ENCODE assay signal across 1 cellular context in genomic region chr4:40698733-40699132, GRCh38.
TF ChIP-seq lines count a peak whose summit lies in the region.

No MANE protein-coding gene starts in this region.

TF ChIP-seq in HepG2, 621 proteins besides CTCF, POLR2A, EP300 and RAD21 (continued from another document):
- TF ChIP-seq RERE (CRISPR knock-in tag; IDR thresholded peaks at IDR 0.05; ENCODE audit: low read depth) (no peak), SMYD3 (CRISPR knock-in tag; IDR thresholded peaks at IDR 0.05) (no peak), KLF13 (CRISPR knock-in tag; IDR thresholded peaks at IDR 0.05) (no peak), HBP1 (CRISPR knock-in tag; IDR thresholded peaks at IDR 0.05; ENCODE audit: low read depth) (no peak), PAXIP1 (CRISPR knock-in tag; conservative IDR thresholded peaks at IDR 0.05) (no peak), KMT2B (CRISPR knock-in tag; IDR thresholded peaks at IDR 0.05) (no peak), PPARG (CRISPR knock-in tag; conservative IDR thresholded peaks at IDR 0.05) (no peak), NRL (CRISPR knock-in tag; IDR thresholded peaks at IDR 0.05; ENCODE audit: borderline replicate concordance) (no peak), REXO4 (CRISPR knock-in tag; IDR thresholded peaks at IDR 0.05; ENCODE audit: borderline replicate concordance) (no peak), ZNF441 (CRISPR knock-in tag; IDR thresholded peaks at IDR 0.05; ENCODE audit: borderline replicate concordance) (no peak), FOXP1 (IDR thresholded peaks at IDR 0.05) (no peak), FOXP1 (CRISPR knock-in tag; IDR thresholded peaks at IDR 0.05) (no peak), CHCHD3 (CRISPR knock-in tag; IDR thresholded peaks at IDR 0.05) (no peak), HMGXB4 (CRISPR knock-in tag; IDR thresholded peaks at IDR 0.05; ENCODE audit: borderline replicate concordance in 1 of 2, low read depth in 1 of 2) (no peak), CAMTA2 (CRISPR knock-in tag; IDR thresholded peaks at IDR 0.05; ENCODE audit: borderline replicate concordance) (no peak), TCF12 (IDR thresholded peaks at IDR 0.05) (no peak), TCF12 (CRISPR knock-in tag; IDR thresholded peaks at IDR 0.05) (no peak)
TF ChIP-seq in HepG2: peak in this region for 0.
